ENCODE assay signal across 16 cellular contexts in genomic region chr9:125681086-125681622, GRCh38. TPM values are rescaled to one million over a fixed set of nuclear protein-coding genes. Genes with fewer than 3 reads are reported as not detected.
DNase-seq lines count a peak whose midpoint lies in the region; ATAC-seq, FAIRE-seq and TF ChIP-seq lines count a peak whose summit lies in the region.
"Had no signal": no experiment of that assay in that cellular context is flagged by ENCODE, and none has a peak within 500 bp of the region (broad histone marks: within the 10 kb centered on the region; RNA-seq: fewer than 3 reads in every experiment).

No MANE protein-coding gene starts in this region.

- H3K9ac ChIP-seq in H9 (ENCODE audit: extremely low read depth, insufficient read length, low read length) (no peak overlapping the region), endodermal cell (ENCODE audit: extremely low read depth, low read length, poor library complexity, severe bottlenecking) (no peak overlapping the region)
- H3K9ac ChIP-seq: GM23248 had no signal

- H3K4me1 Mint-ChIP-seq in H9 (peaks cover 18 to 19% of the 10 kb centered on the region in 2 experiments), endodermal cell (peaks cover 25% of the 10 kb centered on the region)

- no peak overlapping the region for H3K4ac ChIP-seq in H9 (ENCODE audit: low read depth, low read length)

- TF ChIP-seq POLR2A in testis (IDR thresholded peaks at IDR 0.05), result no peak
- no peak for TF ChIP-seq POLR2A in upper lobe of left lung (IDR thresholded peaks at IDR 0.05)

- peaks cover 3% of the 10 kb centered on the region; the same call in 1 of the 2 replicates for H3K36me3 ChIP-seq in RWPE2 (ENCODE audit: low read depth)
- peaks cover 4% of the 10 kb centered on the region for H3K36me3 ChIP-seq in endodermal cell (ENCODE audit: control insufficient read depth, insufficient read depth, low read length)
- H3K36me3 ChIP-seq in testis (ENCODE audit: low read depth, missing control alignments), result no peaks in the 10 kb centered on the region
- peaks cover 0 to 5% (median 0%) of the 10 kb centered on the region in 4 donors for H3K36me3 ChIP-seq in upper lobe of left lung

- intact Hi-C loops in testis (cut with DNase I; ENCODE audit: low total_unique reads), result no loop called here

- H2AK5ac ChIP-seq in H9 (ENCODE audit: insufficient read length, low read length), result no peak overlapping the region

- H3K14ac ChIP-seq in H9 (ENCODE audit: insufficient read depth, low read length), result no peak overlapping the region

- no peaks in the 10 kb centered on the region for H3K23me2 ChIP-seq in H9 (ENCODE audit: insufficient read length, low read depth, low read length, poor library complexity, severe bottlenecking)

- H3K9me3 ChIP-seq in H9 (ENCODE audit: control insufficient read depth, low read depth, low read length) (no peaks in the 10 kb centered on the region), RWPE2 (ENCODE audit: severe bottlenecking) (no peaks in the 10 kb centered on the region), endodermal cell (ENCODE audit: control insufficient read depth, low read length) (no peaks in the 10 kb centered on the region), testis (no peaks in the 10 kb centered on the region), upper lobe of left lung (no peaks in the 10 kb centered on the region)

- no peak overlapping the region for H3K56ac ChIP-seq in H9 (ENCODE audit: insufficient read length, low read depth, low read length)

- no CpG with 5 or more reads among the region's 3 CpGs for WGBS in H9 (ENCODE audit: extremely low coverage, insufficient read length, low lambda C conversion rate)
- WGBS in endodermal cell (ENCODE audit: insufficient coverage in 1 of 2, insufficient read length in 1 of 2), 2 experiments, result 80 to 90% methylated on average over 1 to 3 of the region's 3 CpGs
- WGBS in testis, 2 donors, result 84 to 88% methylated on average over 3 of the region's 3 CpGs
- WGBS in upper lobe of left lung, 2 donors, result 86% methylated on average over 3 of the region's 3 CpGs

- H3K36me3 Mint-ChIP-seq in H9 (ENCODE audit: insufficient read depth in 1 of 3, low read depth in 3 of 3), result 0 out of 7 replicates have a peak, but pooled peaks cover 0 to 2% (median 0%) of the 10 kb centered on the region in 3 experiments
- peaks cover 4% of the 10 kb centered on the region for H3K36me3 Mint-ChIP-seq in endodermal cell (ENCODE audit: low read depth)

- H2BK5ac ChIP-seq in H9 (ENCODE audit: insufficient read length, low read length), result no peak overlapping the region

- no peak overlapping the region for H3T11ph ChIP-seq in H9 (ENCODE audit: low read length)

- H3K9me3 Mint-ChIP-seq in H9 (no peaks in the 10 kb centered on the region), endodermal cell (no peaks in the 10 kb centered on the region)
- H3K9me3 Mint-ChIP-seq: CD8-positive, alpha-beta memory T cell; HFFc6 had no signal

- H2AFZ ChIP-seq in H9 (ENCODE audit: low read length), result no peak overlapping the region
- H2AFZ ChIP-seq: GM23248 had no signal

- TF ChIP-seq CTCF in H9 (conservative IDR thresholded peaks at IDR 0.05) (no peak), RWPE2 (IDR thresholded peaks at IDR 0.05; ENCODE audit: poor library complexity, severe bottlenecking) (no peak), endodermal cell (conservative IDR thresholded peaks at IDR 0.05) (no peak), testis (IDR thresholded peaks at IDR 0.05) (no peak), upper lobe of left lung (IDR thresholded peaks at IDR 0.05) (no peak), D721Med (IDR thresholded peaks at IDR 0.05; ENCODE audit: insufficient read depth, missing control alignments) (no peak)

- no peak overlapping the region for H3K4me2 ChIP-seq in H9 (ENCODE audit: insufficient read depth, insufficient read length, low read length)

- no peak overlapping the region for H4K91ac ChIP-seq in H9 (ENCODE audit: insufficient read length, low read depth, low read length)

- H4K5ac ChIP-seq in H9 (ENCODE audit: insufficient read length, low read depth, low read length), result no peak overlapping the region

- no peak overlapping the region for H2BK20ac ChIP-seq in H9 (ENCODE audit: low read depth, low read length, poor library complexity, severe bottlenecking)

- no peaks in the 10 kb centered on the region for H3K27me3 ChIP-seq in H9 (ENCODE audit: insufficient read depth, low read length)
- H3K27me3 ChIP-seq in RWPE2 (ENCODE audit: insufficient read depth, poor library complexity, severe bottlenecking), result no peaks in the 10 kb centered on the region
- no peaks in the 10 kb centered on the region for H3K27me3 ChIP-seq in endodermal cell (ENCODE audit: control insufficient read depth, insufficient read depth, low read length, poor library complexity, severe bottlenecking)
- no peaks in the 10 kb centered on the region for H3K27me3 ChIP-seq in testis
- H3K27me3 ChIP-seq in upper lobe of left lung, result no peaks in the 10 kb centered on the region

- no peak overlapping the region for H4K8ac ChIP-seq in H9 (replicated peaks; ENCODE audit: insufficient read length, low read depth, low read length)

- no peaks in the 10 kb centered on the region; the same call in 1 of the 2 replicates for H3K79me2 ChIP-seq in H9 (ENCODE audit: insufficient read depth, low read length)

- no peak overlapping the region for H2BK12ac ChIP-seq in H9 (ENCODE audit: insufficient read length, low read depth, low read length)

- H2BK120ac ChIP-seq in H9 (ENCODE audit: low read depth, low read length, poor library complexity, severe bottlenecking), result no peak overlapping the region

- H3K27ac ChIP-seq in H9 (ENCODE audit: insufficient read length, low read depth, low read length) (no peak overlapping the region), RWPE2 (ENCODE audit: poor library complexity, severe bottlenecking) (peak overlapping the region; percentile 55), endodermal cell (ENCODE audit: low read depth, low read length) (no peak overlapping the region), testis (peak overlapping the region; percentile 47 to 68), upper lobe of left lung (no peak overlapping the region)
- H3K27ac ChIP-seq: GM23248, HL-60 had no signal

- H3K27me3 Mint-ChIP-seq in H9 (ENCODE audit: low read depth), result no peaks in the 10 kb centered on the region
- no peaks in the 10 kb centered on the region for H3K27me3 Mint-ChIP-seq in endodermal cell (ENCODE audit: insufficient read depth)
- H3K27me3 Mint-ChIP-seq: CD8-positive, alpha-beta memory T cell had no signal

- ATAC-seq in RWPE2 (ENCODE audit: low read depth) (no peak), upper lobe of left lung (ENCODE audit: low FRiP score in 2 of 2) (no peak)
- ATAC-seq: Panc1 had no signal

- FAIRE-seq in D721Med (lab: Jason Lieb, UNC), result no peak

- no peak for TF ChIP-seq EP300 in upper lobe of left lung (IDR thresholded peaks at IDR 0.05)

- peak overlapping the region in 2 of 3 experiments; percentile 23 to 25; a peak in 2 of 7 replicates for H3K27ac Mint-ChIP-seq in H9
- peak overlapping the region; percentile 27 for H3K27ac Mint-ChIP-seq in endodermal cell
- H3K27ac Mint-ChIP-seq: HFFc6 had no signal

- H3K18ac ChIP-seq in H9 (ENCODE audit: insufficient read length, low read depth, low read length), result no peak overlapping the region

- peaks cover 6% of the 10 kb centered on the region for H3K79me1 ChIP-seq in H9 (ENCODE audit: insufficient read depth, low read depth, low read length, poor library complexity, severe bottlenecking)

- H3K4me1 ChIP-seq in H9 (ENCODE audit: insufficient read depth, low read length) (no peaks in the 10 kb centered on the region), RWPE2 (ENCODE audit: insufficient read depth, poor library complexity, severe bottlenecking) (peaks cover 42% of the 10 kb centered on the region), endodermal cell (ENCODE audit: control insufficient read depth, insufficient read depth, low read length) (no peaks in the 10 kb centered on the region), testis (peaks cover 4% of the 10 kb centered on the region), upper lobe of left lung (peaks cover 0 to 7% (median 0%) of the 10 kb centered on the region in 4 donors)

- H3K4me3 Mint-ChIP-seq in H9 (no peak overlapping the region), endodermal cell (no peak overlapping the region)
- H3K4me3 Mint-ChIP-seq: CD8-positive, alpha-beta memory T cell; HFFc6 had no signal

- no peaks in the 10 kb centered on the region for H4K20me1 ChIP-seq in H9 (ENCODE audit: control insufficient read depth, insufficient read depth, insufficient read length)

- DNase-seq in H9, result no peak
- DNase-seq in RWPE2 (ENCODE audit: low spot score), result no peak
- DNase-seq in endodermal cell, result no peak
- no peak for DNase-seq in testis
- no peak for DNase-seq in dermis blood vessel endothelial cell
- DNase-seq in upper lobe of left lung, result no peak
- no peak for DNase-seq in D721Med (ENCODE audit: insufficient read length, low spot score)
- DNase-seq: C1 segment of cervical spinal cord; CD8-positive, alpha-beta memory T cell; DMS79; GM23248; HFFc6; NCI-H1105; NCI-H2081 treated with DMSO at 0.1 percent for 48 hours had no signal

- H2BK15ac ChIP-seq in H9 (ENCODE audit: low read depth, low read length), result no peak overlapping the region

- no peak overlapping the region for H3K23ac ChIP-seq in H9 (ENCODE audit: insufficient read length, low read depth, low read length)

- H3K4me3 ChIP-seq in RWPE2 (ENCODE audit: severe bottlenecking) (no peak overlapping the region), endodermal cell (ENCODE audit: low read length) (no peak overlapping the region), testis (no peak overlapping the region), upper lobe of left lung (no peak overlapping the region)
- H3K4me3 ChIP-seq: GM23248 had no signal

RNA-seq across cellular contexts. Expression of gene MAPKAP1, which starts 25.9 kb away (rescaled TPM):
- total RNA-seq in H9 (2021), result 86.4 and 97.0 TPM in 2 replicates
- 10 to 100 TPM; 75.3 to 91.6 TPM for total RNA-seq in endodermal cell
- polyA plus RNA-seq in endodermal cell (2013, experiment 1 of 2), result 52.4 TPM
- 56.3 TPM for polyA plus RNA-seq in endodermal cell (2013, experiment 2 of 2)
- total RNA-seq in testis, result 100 to 1,000 TPM; 112 to 115 TPM
- 135 TPM for polyA plus RNA-seq in testis (ENCODE audit: insufficient read depth, low read depth, low replicate concordance)
- 82.5 and 84.4 TPM in 2 replicates for total RNA-seq in dermis blood vessel endothelial cell
- 10 to 100 TPM; 60.8 to 84.0 (median 71.5) TPM for total RNA-seq in upper lobe of left lung

Comparison
In these comparisons a context has a peak if more than half of its experiments do, and no peak if none do; other contexts are left out.
1. H3K27ac ChIP-seq: peak in RWPE2 (single experiment) and testis (2 of 2); none in H9 (single experiment), endodermal cell (single experiment) and upper lobe of left lung (0 of 4).